Comparison of ENCODE assay signal across 21 cellular contexts in genomic region chr5:80834710-80835109, GRCh38.
"Had no signal": no experiment of that assay in that cellular context is flagged by ENCODE, and none has a peak within 500 bp of the region (broad histone marks: within the 10 kb centered on the region; RNA-seq: fewer than 3 reads in every experiment).

No MANE protein-coding gene starts in this region.

- H3K36me3 ChIP-seq: esophagus squamous epithelium, transverse colon had no signal

- H3K9me3 ChIP-seq: gastroesophageal sphincter, mucosa of descending colon, transverse colon had no signal

- H3K4me3 ChIP-seq: coronary artery, esophagus squamous epithelium, gastroesophageal sphincter, mucosa of descending colon, smooth muscle cell, transverse colon had no signal

- DNase-seq: activated CD4-positive, alpha-beta T cell treated with anti-CD3 and anti-CD28 coated beads, Interleukin-2, amount 10 ng/mL, durations not matched to agents 7 days and 5 days; activated CD4-positive, CD25-positive, alpha-beta regulatory T cell treated with anti-CD3 and anti-CD28 coated beads, Interleukin-2, amount 50 U/mL, for 72 hours; activated CD8-positive, alpha-beta memory T cell treated with anti-CD3 and anti-CD28 coated beads, Interleukin-2, amount 10 ng/mL, durations not matched to agents 7 days and 5 days; activated CD8-positive, alpha-beta T cell treated with anti-CD3 and anti-CD28 coated beads for 36 hours; activated T-cell treated with anti-CD3 and anti-CD28 coated beads for 4 hours; esophagus squamous epithelium; head of caudate nucleus; hypothalamus; left colon; mesenchymal stem cell; mucosa of descending colon; occipital lobe; posterior cingulate gyrus; stimulated activated CD4-positive, alpha-beta T cell treated with anti-CD3 and anti-CD28 coated beads, Interleukin-15, amount 100 ng/mL, for 24 hours; T-helper 1 cell; transverse colon had no signal

- H3K27me3 ChIP-seq: esophagus squamous epithelium, gastroesophageal sphincter, transverse colon had no signal

- H3K27ac ChIP-seq: coronary artery, esophagus squamous epithelium, gastroesophageal sphincter, transverse colon had no signal

- FAIRE-seq: bronchial epithelial cell, islet of Langerhans had no signal
